Comparison of ENCODE assay signal across 8 cellular contexts in genomic region chr16:69330286-69331109, GRCh38.
DNase-seq lines count a peak whose midpoint lies in the region; ATAC-seq lines count a peak whose summit lies in the region.

Gene PDF (minus strand): TSS chr16:69330588. CDS start chr16:69330570, 18 bp downstream.

- H3K9ac ChIP-seq in BLaER1 = peak within 1 kb of the TSS; percentile 82

- ATAC-seq in HG03457 (IDR thresholded peaks at IDR 0.05; ENCODE audit: unreplicated experiment) = peak; percentile 74

- H3K4me1 ChIP-seq in BLaER1 = peaks cover 60% of the 10 kb centered on the region

- peaks cover 47% of the 10 kb centered on the region for H4K20me1 ChIP-seq in BLaER1

- no peaks in the 10 kb centered on the region for H3K27me3 ChIP-seq in BLaER1

- H3K4me2 ChIP-seq in BLaER1 = peak within 1 kb of the TSS; percentile 96

- peaks cover 76% of the 10 kb centered on the region for H3K36me3 ChIP-seq in BLaER1

- H3K27ac ChIP-seq in BLaER1 = peak within 1 kb of the TSS; percentile 84
- peak within 1 kb of the TSS; percentile 82 for H3K27ac ChIP-seq in cingulate gyrus (ENCODE audit: low read depth, low read length)

- peak within 1 kb of the TSS; percentile 83 for H3K4me3 ChIP-seq in BLaER1

- H3K9me3 ChIP-seq in BLaER1 = no peaks in the 10 kb centered on the region

- peak; percentile 90 for DNase-seq in GM19240 (ENCODE audit: insufficient read length, low spot score)
- DNase-seq in NCI-H524 (lab: John Stamatoyannopoulos, UW) = peak; percentile 85 to 89
- peak; percentile 87 for DNase-seq in activated CD4-positive, alpha-beta T cell treated with anti-CD3 and anti-CD28 coated beads for 48 hours
- DNase-seq in kidney tubule cell (ENCODE audit: low spot score) = peak; percentile 95
- DNase-seq in stimulated activated CD4-positive, alpha-beta T cell treated with anti-CD3 and anti-CD28 coated beads, Interleukin-1b, Interleukin-23, amount 100 ng/mL, for 1 hour (ENCODE audit: low read depth in 2 of 2) = peak; percentile 58 to 67

Comparison
In these comparisons a context has a peak if more than half of its experiments do, and no peak if none do; other contexts are left out.
1. Peak in every context shown above with its lines: DNase-seq, ATAC-seq, H3K4me3 ChIP-seq and H3K27ac ChIP-seq.